ENCODE assay signal across 1 cellular context in the genomic region with DNA sequence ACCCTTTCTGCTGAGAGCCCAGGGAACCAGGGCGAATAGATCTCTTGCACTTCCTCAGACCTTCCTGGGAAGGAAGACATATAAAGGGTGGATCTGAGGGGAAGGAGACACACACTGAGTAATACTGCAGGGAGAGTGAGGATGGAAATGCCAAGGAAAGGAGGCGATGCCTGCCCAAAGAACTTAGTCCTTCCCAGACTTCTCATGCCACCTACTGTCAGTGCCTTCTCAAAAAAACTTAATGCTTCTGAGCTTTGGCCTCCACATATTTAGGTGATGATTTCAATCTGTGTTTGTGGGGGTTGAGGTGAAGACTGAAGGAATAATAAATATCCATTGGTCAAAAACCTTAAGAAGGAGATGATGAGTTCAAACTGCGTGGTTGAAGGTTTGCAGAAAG.
TF ChIP-seq lines count a peak whose summit lies in the region.

No MANE protein-coding gene starts in this region.

TF ChIP-seq in SK-N-SH, 30 proteins besides CTCF, POLR2A, EP300 and RAD21 (continued from another document):
- TF ChIP-seq REST (IDR thresholded peaks at IDR 0.05; ENCODE audit: low read depth, low read length) (no peak), TCF12 (IDR thresholded peaks at IDR 0.05) (no peak), RCOR1 (IDR thresholded peaks at IDR 0.05; ENCODE audit: low read length) (no peak), FOXM1 (IDR thresholded peaks at IDR 0.05; ENCODE audit: low read depth) (no peak)
- TF ChIP-seq, protein P1, sequence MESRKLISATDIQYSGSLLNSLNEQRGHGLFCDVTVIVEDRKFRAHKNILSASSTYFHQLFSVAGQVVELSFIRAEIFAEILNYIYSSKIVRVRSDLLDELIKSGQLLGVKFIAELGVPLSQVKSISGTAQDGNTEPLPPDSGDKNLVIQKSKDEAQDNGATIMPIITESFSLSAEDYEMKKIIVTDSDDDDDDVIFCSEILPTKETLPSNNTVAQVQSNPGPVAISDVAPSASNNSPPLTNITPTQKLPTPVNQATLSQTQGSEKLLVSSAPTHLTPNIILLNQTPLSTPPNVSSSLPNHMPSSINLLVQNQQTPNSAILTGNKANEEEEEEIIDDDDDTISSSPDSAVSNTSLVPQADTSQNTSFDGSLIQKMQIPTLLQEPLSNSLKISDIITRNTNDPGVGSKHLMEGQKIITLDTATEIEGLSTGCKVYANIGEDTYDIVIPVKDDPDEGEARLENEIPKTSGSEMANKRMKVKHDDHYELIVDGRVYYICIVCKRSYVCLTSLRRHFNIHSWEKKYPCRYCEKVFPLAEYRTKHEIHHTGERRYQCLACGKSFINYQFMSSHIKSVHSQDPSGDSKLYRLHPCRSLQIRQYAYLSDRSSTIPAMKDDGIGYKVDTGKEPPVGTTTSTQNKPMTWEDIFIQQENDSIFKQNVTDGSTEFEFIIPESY (IDR thresholded peaks at IDR 0.05; ENCODE audit: borderline replicate concordance, low read depth): no peak
